Comparison of ENCODE assay signal across 17 cellular contexts in the genomic region with DNA sequence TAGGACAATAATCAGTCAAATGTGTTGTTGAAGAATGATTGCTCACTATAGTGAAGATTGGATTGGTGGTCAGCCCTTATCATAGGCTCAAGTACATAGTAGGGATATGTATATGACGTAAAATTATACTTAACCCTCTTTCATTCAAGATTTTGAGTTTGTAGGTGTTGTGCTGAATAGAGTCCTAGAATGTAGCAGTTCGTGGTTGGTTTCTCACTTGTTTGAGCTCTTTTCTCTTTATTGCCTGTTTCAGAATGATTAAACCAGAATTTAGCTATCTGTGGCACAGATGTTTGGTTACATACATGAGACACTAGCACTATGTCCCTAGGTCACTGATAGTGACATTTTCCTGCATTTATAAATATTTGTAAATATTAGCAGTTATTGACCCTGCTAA. TPM values are rescaled to one million over a fixed set of nuclear protein-coding genes. Genes with fewer than 3 reads are reported as not detected.
"Had no signal": no experiment of that assay in that cellular context is flagged by ENCODE, and none has a peak within 500 bp of the region (broad histone marks: within the 10 kb centered on the region; RNA-seq: fewer than 3 reads in every experiment).

No MANE protein-coding gene starts in this region.

- FAIRE-seq: keratinocyte had no signal

- H3K9me3 Mint-ChIP-seq: activated naive CD4-positive, alpha-beta T cell treated with anti-CD3 and anti-CD28 coated beads, Interleukin-2, amount 10 ng/mL, durations not matched to agents 7 days and 5 days; activated T-cell treated with anti-CD3 and anti-CD28 coated beads, Interleukin-2, amount 50 U/mL, for 4 hours; endodermal cell; memory B cell; nephron had no signal

- H3K27me3 Mint-ChIP-seq: activated naive CD4-positive, alpha-beta T cell treated with anti-CD3 and anti-CD28 coated beads, Interleukin-2, amount 10 ng/mL, durations not matched to agents 7 days and 5 days; memory B cell had no signal

- H3K4me3 Mint-ChIP-seq: activated naive CD4-positive, alpha-beta T cell treated with anti-CD3 and anti-CD28 coated beads, Interleukin-2, amount 10 ng/mL, durations not matched to agents 7 days and 5 days; activated T-cell treated with anti-CD3 and anti-CD28 coated beads, Interleukin-2, amount 50 U/mL, for 4 hours; endodermal cell; nephron had no signal

- H3K27ac Mint-ChIP-seq: activated naive CD4-positive, alpha-beta T cell treated with anti-CD3 and anti-CD28 coated beads, Interleukin-2, amount 10 ng/mL, durations not matched to agents 7 days and 5 days; endodermal cell; memory B cell; nephron had no signal

- DNase-seq: activated CD4-positive, alpha-beta T cell treated with anti-CD3 and anti-CD28 coated beads for 4 hours; activated naive CD4-positive, alpha-beta T cell treated with anti-CD3 and anti-CD28 coated beads, Interleukin-2, amount 10 ng/mL, durations not matched to agents 7 days and 5 days; activated T-cell treated with anti-CD3 and anti-CD28 coated beads, Interleukin-2, amount 50 U/mL, for 4 hours; amniotic stem cell; body of pancreas; dermis blood vessel endothelial cell; endodermal cell; left ventricle myocardium inferior; psoas muscle; stimulated activated CD4-positive, alpha-beta T cell treated with anti-CD3 and anti-CD28 coated beads, Interleukin-2, amount 100 ng/mL, for 24 hours; stimulated activated naive CD4-positive, alpha-beta T cell treated with Interleukin-2 at 50 U/mL for 16 hours; T1000; upper lobe of left lung had no signal

- ATAC-seq: activated T-cell treated with anti-CD3 and anti-CD28 coated beads, Interleukin-2, amount 50 U/mL, for 4 hours; body of pancreas; psoas muscle; sciatic nerve had no signal

- H3K4me1 Mint-ChIP-seq: endodermal cell, nephron had no signal

RNA-seq across cellular contexts. Expression of gene ZFY, which starts 15.5 kb away (rescaled TPM):
- total RNA-seq: body of pancreas, dermis blood vessel endothelial cell, psoas muscle, sciatic nerve had no signal
